ENCODE assay signal across 8 cellular contexts in the genomic region with DNA sequence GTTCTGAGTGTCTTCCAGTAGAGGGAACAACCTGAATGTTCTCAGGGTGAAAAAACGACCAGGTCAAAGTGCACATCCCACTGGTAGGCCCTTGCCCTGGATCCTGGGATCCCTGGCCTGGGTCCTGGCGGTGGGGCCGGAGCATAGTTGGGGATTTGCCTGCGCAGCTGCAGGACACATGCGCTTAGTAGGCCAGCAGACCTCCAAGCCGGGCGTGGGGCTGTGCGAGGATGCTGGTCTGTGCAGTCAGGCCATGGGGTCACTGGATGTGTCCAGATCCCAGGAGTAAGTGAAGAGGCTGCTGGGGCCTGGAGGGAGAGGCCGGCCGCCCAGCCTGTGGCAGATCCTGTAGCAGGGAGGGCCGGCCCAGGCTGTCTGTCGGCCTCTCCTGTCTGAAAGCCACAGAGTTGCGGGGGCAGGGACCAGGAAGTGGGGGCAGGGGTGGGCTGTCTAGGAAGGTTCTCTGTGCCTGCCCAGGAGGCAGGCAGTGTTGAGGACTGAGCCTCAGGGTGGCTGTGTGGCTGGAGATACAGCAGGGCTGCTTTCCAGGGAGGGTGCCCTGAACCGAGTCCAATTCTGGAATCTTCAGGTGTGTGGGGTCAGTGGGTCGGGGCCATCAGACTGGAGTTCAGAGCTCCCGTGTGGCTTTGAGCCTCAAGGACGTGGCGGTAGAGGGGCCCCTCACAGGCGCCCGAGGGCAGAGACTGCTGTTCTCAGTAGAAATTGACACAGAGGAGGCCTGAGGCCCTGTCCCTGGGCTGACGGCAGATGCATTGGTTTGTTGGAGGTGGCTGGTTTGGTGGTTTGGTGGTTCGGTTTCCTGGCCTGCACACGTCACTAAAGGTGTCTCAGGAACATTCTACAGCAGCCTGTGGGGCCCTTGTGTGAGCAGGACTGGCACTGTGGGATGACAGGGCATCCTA. TPM values are rescaled to one million over a fixed set of nuclear protein-coding genes. Genes with fewer than 3 reads are reported as not detected.
DNase-seq lines count a peak whose midpoint lies in the region; ATAC-seq and TF ChIP-seq lines count a peak whose summit lies in the region.

No MANE protein-coding gene starts in this region.

- H3K9me3 ChIP-seq in right lobe of liver, result no peaks in the 10 kb centered on the region
- no peaks in the 10 kb centered on the region for H3K9me3 ChIP-seq in gastroesophageal sphincter

- no peaks in the 10 kb centered on the region for H3K9me3 Mint-ChIP-seq in activated T-cell treated with anti-CD3 and anti-CD28 coated beads, Interleukin-2, amount 50 U/mL, for 4 hours

- H3K27me3 Mint-ChIP-seq in activated T-cell treated with anti-CD3 and anti-CD28 coated beads, Interleukin-2, amount 50 U/mL, for 4 hours (ENCODE audit: low read depth), result no peaks in the 10 kb centered on the region

- H3K4me1 ChIP-seq in right lobe of liver (peaks cover 2 to 48% (median 25%) of the 10 kb centered on the region in 4 donors), gastroesophageal sphincter (peaks cover 0 to 18% (median 5%) of the 10 kb centered on the region in 3 donors)

- WGBS in right lobe of liver (ENCODE audit: insufficient coverage, low coverage, low lambda C conversion rate, missing lambda C conversion rate), result 30% methylated on average over 6 of the region's 23 CpGs
- 65 to 76% methylated on average over 3 to 10 of the region's 23 CpGs for WGBS in gastroesophageal sphincter (ENCODE audit: low coverage in 1 of 2), 2 donors

- ATAC-seq in activated T-cell treated with anti-CD3 and anti-CD28 coated beads, Interleukin-2, amount 50 U/mL, for 4 hours, result peak; percentile 71 to 81
- ATAC-seq in right lobe of liver (peak; percentile 4 to 45 (median 32)), GM21367 (IDR thresholded peaks at IDR 0.05; ENCODE audit: unreplicated experiment) (no peak), gastroesophageal sphincter (no peak), HG02798 (IDR thresholded peaks at IDR 0.05; ENCODE audit: poor library complexity, unreplicated experiment) (no peak)

- DNase-seq in SKM-1 (lab: John Stamatoyannopoulos, UW; ENCODE audit: unreplicated experiment), result peak; percentile 31
- peak; percentile 52 for DNase-seq in activated T-cell treated with anti-CD3 and anti-CD28 coated beads, Interleukin-2, amount 50 U/mL, for 4 hours
- peak in 1 of 3 donors; percentile 83 for DNase-seq in right lobe of liver
- peak; percentile 41 to 80 (median 59) for DNase-seq in stimulated activated naive CD4-positive, alpha-beta T cell (lab: John Stamatoyannopoulos, UW)
- DNase-seq in NCI-H2107 (lab: John Stamatoyannopoulos, UW), result no peak

- H3K4me1 Mint-ChIP-seq in activated T-cell treated with anti-CD3 and anti-CD28 coated beads, Interleukin-2, amount 50 U/mL, for 4 hours (ENCODE audit: low read depth), result peaks cover 24% of the 10 kb centered on the region

- H3K27me3 ChIP-seq in right lobe of liver (no peaks in the 10 kb centered on the region), gastroesophageal sphincter (no peaks in the 10 kb centered on the region)

- H3K27ac ChIP-seq in right lobe of liver, result peak overlapping the region; percentile 30 to 96 (median 68)
- no peak overlapping the region for H3K27ac ChIP-seq in gastroesophageal sphincter

- peaks cover 11% of the 10 kb centered on the region for H3K36me3 Mint-ChIP-seq in activated T-cell treated with anti-CD3 and anti-CD28 coated beads, Interleukin-2, amount 50 U/mL, for 4 hours (ENCODE audit: insufficient read depth)

- no peak for TF ChIP-seq CTCF in right lobe of liver (IDR thresholded peaks at IDR 0.05)
- TF ChIP-seq CTCF in gastroesophageal sphincter (IDR thresholded peaks at IDR 0.05), result no peak

- H3K36me3 ChIP-seq in right lobe of liver, result peaks cover 0 to 17% (median 8%) of the 10 kb centered on the region in 4 donors
- peaks cover 0 to 96% of the 10 kb centered on the region in 2 donors for H3K36me3 ChIP-seq in gastroesophageal sphincter

- no peak for TF ChIP-seq EP300 in gastroesophageal sphincter (IDR thresholded peaks at IDR 0.05)

- peak overlapping the region; percentile 56 for H3K4me3 Mint-ChIP-seq in activated T-cell treated with anti-CD3 and anti-CD28 coated beads, Interleukin-2, amount 50 U/mL, for 4 hours

- TF ChIP-seq POLR2A in right lobe of liver (IDR thresholded peaks at IDR 0.05) (no peak), gastroesophageal sphincter (IDR thresholded peaks at IDR 0.05) (no peak)

- intact Hi-C loops in right lobe of liver (cut with DNase I), result no loop called here

- H3K4me3 ChIP-seq in right lobe of liver (no peak overlapping the region), gastroesophageal sphincter (no peak overlapping the region)

RNA-seq across cellular contexts. Expression of gene NUDT16L1, which starts 17.2 kb away (rescaled TPM):
- 10 to 100 TPM; 53.1 to 56.8 (median 54.1) TPM for total RNA-seq in activated T-cell treated with anti-CD3 and anti-CD28 coated beads, Interleukin-2, amount 50 U/mL, for 4 hours
- total RNA-seq in right lobe of liver (10 to 100 TPM; 17.8 to 36.3 (median 23.0) TPM), gastroesophageal sphincter (10 to 100 TPM; 14.8 to 26.3 (median 21.4) TPM)

RNA-seq across cellular contexts. Expression of gene MGRN1, which starts 51.5 kb away (rescaled TPM):
- total RNA-seq in activated T-cell treated with anti-CD3 and anti-CD28 coated beads, Interleukin-2, amount 50 U/mL, for 4 hours, result 10 to 100 TPM; 56.5 to 60.5 (median 58.0) TPM
- total RNA-seq in right lobe of liver (10 to 100 TPM; 42.5 to 67.3 (median 49.5) TPM), gastroesophageal sphincter (10 to 100 TPM; 29.2 to 67.0 (median 40.5) TPM)

RNA-seq across cellular contexts. Expression of gene ANKS3, which starts 57.9 kb away (rescaled TPM):
- 10 to 100 TPM; 19.4 to 24.1 (median 21.8) TPM for total RNA-seq in activated T-cell treated with anti-CD3 and anti-CD28 coated beads, Interleukin-2, amount 50 U/mL, for 4 hours
- total RNA-seq in right lobe of liver, result 10 to 100 TPM in 1 of 6 experiments, 1 to 10 TPM in 5; 4.7 to 10.7 (median 7.6) TPM
- 10 to 100 TPM; 23.3 to 47.8 (median 27.6) TPM for total RNA-seq in gastroesophageal sphincter

RNA-seq across cellular contexts. Expression of gene DNAAF8, which starts 58.2 kb away (rescaled TPM):
- under 1 TPM; 0.16 to 0.47 (median 0.25) TPM for total RNA-seq in activated T-cell treated with anti-CD3 and anti-CD28 coated beads, Interleukin-2, amount 50 U/mL, for 4 hours
- total RNA-seq in right lobe of liver (under 1 TPM in 5 of 6 experiments, not detected in 1; 0.12 to 0.92 (median 0.42) TPM), gastroesophageal sphincter (under 1 TPM; 0.54 to 0.89 (median 0.65) TPM)

Comparison
In these comparisons a context has a peak if more than half of its experiments do, and no peak if none do; other contexts are left out.
1. ATAC-seq: peak in activated T-cell treated with anti-CD3 and anti-CD28 coated beads, Interleukin-2, amount 50 U/mL, for 4 hours (2 of 2) and right lobe of liver (4 of 4); none in GM21367 (single experiment), gastroesophageal sphincter (single experiment) and HG02798 (single experiment).
2. H3K27ac ChIP-seq: peak in right lobe of liver (3 of 3); none in gastroesophageal sphincter (0 of 4).